ENCODE assay signal across 19 cellular contexts in genomic region chr5:62494772-62495171, GRCh38.
DNase-seq lines count a peak whose midpoint lies in the region; ATAC-seq and TF ChIP-seq lines count a peak whose summit lies in the region.
"Had no signal": no experiment of that assay in that cellular context is flagged by ENCODE, and none has a peak within 500 bp of the region (broad histone marks: within the 10 kb centered on the region; RNA-seq: fewer than 3 reads in every experiment).

No MANE protein-coding gene starts in this region.

- peak; percentile 64 for ATAC-seq in GM18505 (IDR thresholded peaks at IDR 0.05; ENCODE audit: unreplicated experiment)
- ATAC-seq: A549, T-cell had no signal

- no peaks in the 10 kb centered on the region for H3K9me3 ChIP-seq in DOHH2 (ENCODE audit: control insufficient read depth, insufficient read depth, low read length)
- H3K9me3 ChIP-seq: A549, SK-N-SH had no signal

- TF ChIP-seq CTCF in DOHH2 (IDR thresholded peaks at IDR 0.05; ENCODE audit: low read depth, low read length, poor library complexity, severe bottlenecking) = no peak

- no peak overlapping the region for H3K27ac ChIP-seq in DOHH2 (ENCODE audit: low read depth, low read length)
- H3K27ac ChIP-seq: A549 had no signal

- DNase-seq in Kasumi-1 (lab: John Stamatoyannopoulos, UW) (peak; percentile 16 to 37), RPMI8226 (peak; percentile 88), NCI-H2081 treated with DMSO at 0.1 percent for 48 hours (lab: John Stamatoyannopoulos, UW) (no peak), cortex of kidney (lab: John Stamatoyannopoulos, UW) (no peak)
- no peak for DNase-seq in activated CD4-positive, alpha-beta T cell treated with anti-CD3 and anti-CD28 coated beads for 1 hour
- DNase-seq: CD4-positive, alpha-beta memory T cell; EL; H9; NCI-H1092 treated with DMSO at 0.1 percent for 48 hours; NCI-H1694 treated with DMSO at 0.1 percent for 48 hours; NCI-H2107; NCI-H226; NCI-H524; Right ventricle myocardium superior; SK-N-SH; T-cell had no signal

- H3K4me1 ChIP-seq in DOHH2 (ENCODE audit: control insufficient read depth, low read length) = peaks cover 12% of the 10 kb centered on the region
- H3K4me1 ChIP-seq: A549 had no signal

- no peak overlapping the region for H3K4me3 ChIP-seq in DOHH2 (ENCODE audit: low read length)
- H3K4me3 ChIP-seq: A549 had no signal

- no peaks in the 10 kb centered on the region for H4K20me1 ChIP-seq in DOHH2 (ENCODE audit: control insufficient read depth, insufficient read depth, low read depth, low read length)

- H3K27me3 ChIP-seq in DOHH2 (ENCODE audit: control insufficient read depth, low read length) = no peaks in the 10 kb centered on the region

- no peak for TF ChIP-seq POLR2A in GM18505 (IDR thresholded peaks at IDR 0.05; ENCODE audit: borderline replicate concordance, extremely low read depth, insufficient read depth, insufficient read length)

- no peaks in the 10 kb centered on the region for H3K9me2 ChIP-seq in DOHH2 (replicated peaks; ENCODE audit: control insufficient read depth, low read length)
- H3K9me2 ChIP-seq: SK-N-SH had no signal

- no peaks in the 10 kb centered on the region for H3K79me2 ChIP-seq in DOHH2 (ENCODE audit: control insufficient read depth, low read length)

- peak overlapping the region; percentile 21 for H3K4me2 ChIP-seq in DOHH2 (ENCODE audit: low read length)
- H3K4me2 ChIP-seq: A549, SK-N-SH had no signal

- H3F3A ChIP-seq in DOHH2 (ENCODE audit: control insufficient read depth, insufficient read depth) = no peaks in the 10 kb centered on the region

- peaks cover 47% of the 10 kb centered on the region for H3K36me3 ChIP-seq in DOHH2 (ENCODE audit: control insufficient read depth, low read length)

Comparison
In these comparisons a context has a peak if more than half of its experiments do, and no peak if none do; other contexts are left out.
1. DNase-seq: peak in Kasumi-1 (2 of 2) and RPMI8226 (single experiment); none in NCI-H2081 treated with DMSO at 0.1 percent for 48 hours (single experiment), activated CD4-positive, alpha-beta T cell treated with anti-CD3 and anti-CD28 coated beads for 1 hour (single experiment) and cortex of kidney (single experiment).